Comparison of ENCODE assay signal across 13 cellular contexts in the genomic region with DNA sequence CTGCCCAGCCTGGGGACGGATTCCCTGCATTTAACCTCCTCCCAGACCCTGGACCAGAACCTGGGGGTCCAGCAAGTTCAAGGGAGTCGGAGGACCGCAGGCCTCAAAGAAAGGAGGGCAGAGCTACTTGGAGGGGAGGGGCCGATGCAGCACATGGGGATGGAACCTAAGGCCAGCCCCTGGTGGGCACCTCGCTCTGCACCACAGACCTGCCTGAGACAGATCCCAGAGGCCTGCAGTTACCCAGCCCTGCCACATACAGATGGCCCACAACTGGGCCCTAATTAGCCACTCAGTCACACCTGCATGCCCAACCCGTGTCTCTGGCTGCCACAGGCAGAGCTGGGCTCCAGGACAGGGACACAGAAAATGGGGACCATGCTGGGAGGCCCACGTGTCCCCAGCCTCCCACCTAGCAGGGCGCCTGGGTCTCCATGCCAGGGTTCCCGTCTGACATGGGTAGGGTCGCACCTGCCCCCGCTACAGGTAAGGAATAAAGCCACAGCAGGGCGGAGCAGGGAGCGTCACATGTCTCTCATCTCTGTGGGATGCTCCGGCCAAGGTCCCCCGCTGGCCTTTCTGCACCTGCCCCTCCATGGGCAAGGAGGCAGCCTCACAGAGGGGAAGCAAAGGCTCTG. TPM values are rescaled to one million over a fixed set of nuclear protein-coding genes. Genes with fewer than 3 reads are reported as not detected.
"Had no signal": no experiment of that assay in that cellular context is flagged by ENCODE, and none has a peak within 500 bp of the region (broad histone marks: within the 10 kb centered on the region; RNA-seq: fewer than 3 reads in every experiment).

No MANE protein-coding gene starts in this region.

- H3K27ac ChIP-seq: ascending aorta, gastrocnemius medialis, heart left ventricle, lower lobe of right lung, tibial artery had no signal

- H3K9me3 Mint-ChIP-seq: activated naive CD4-positive, alpha-beta T cell treated with anti-CD3 and anti-CD28 coated beads, Interleukin-2, amount 10 ng/mL, durations not matched to agents 7 days and 5 days; mesothelial cell of epicardium; stimulated activated memory B cell treated with anti-CD40 and anti-IgM and Interleukin-4, amounts not matched to agents 10 μg/mL and 1 μg/mL and 100 μg/mL, for 72 hours; T-helper 2 cell treated with Interferon-gamma antibody and Interleukin-4, amounts not matched to agents 5 μg/mL and 100 μg/mL, for 36 hours had no signal

- H3K27ac Mint-ChIP-seq: mesothelial cell of epicardium; stimulated activated memory B cell treated with anti-CD40 and anti-IgM and Interleukin-4, amounts not matched to agents 10 μg/mL and 1 μg/mL and 100 μg/mL, for 72 hours had no signal

- H3K4me1 Mint-ChIP-seq: activated naive CD4-positive, alpha-beta T cell treated with anti-CD3 and anti-CD28 coated beads, Interleukin-2, amount 10 ng/mL, durations not matched to agents 7 days and 5 days; mesothelial cell of epicardium; stimulated activated memory B cell treated with anti-CD40 and anti-IgM and Interleukin-4, amounts not matched to agents 10 μg/mL and 1 μg/mL and 100 μg/mL, for 72 hours had no signal

- H3K4me3 ChIP-seq: ascending aorta, gastrocnemius medialis, heart left ventricle, lower lobe of right lung, tibial artery had no signal

- H3K4me1 ChIP-seq: ascending aorta, gastrocnemius medialis had no signal

- H3K27me3 ChIP-seq: ascending aorta, gastrocnemius medialis, heart left ventricle, tibial artery had no signal

- H3K27me3 Mint-ChIP-seq: activated naive CD4-positive, alpha-beta T cell treated with anti-CD3 and anti-CD28 coated beads, Interleukin-2, amount 10 ng/mL, durations not matched to agents 7 days and 5 days; stimulated activated memory B cell treated with anti-CD40 and anti-IgM and Interleukin-4, amounts not matched to agents 10 μg/mL and 1 μg/mL and 100 μg/mL, for 72 hours had no signal

- H3K4me3 Mint-ChIP-seq: activated naive CD4-positive, alpha-beta T cell treated with anti-CD3 and anti-CD28 coated beads, Interleukin-2, amount 10 ng/mL, durations not matched to agents 7 days and 5 days; mesothelial cell of epicardium; stimulated activated memory B cell treated with anti-CD40 and anti-IgM and Interleukin-4, amounts not matched to agents 10 μg/mL and 1 μg/mL and 100 μg/mL, for 72 hours; T-helper 2 cell treated with Interferon-gamma antibody and Interleukin-4, amounts not matched to agents 5 μg/mL and 100 μg/mL, for 36 hours had no signal

- ATAC-seq: heart left ventricle; left colon; lower lobe of right lung; stimulated activated memory B cell treated with anti-CD40 and anti-IgM and Interleukin-4, amounts not matched to agents 10 μg/mL and 1 μg/mL and 100 μg/mL, for 72 hours had no signal

- H3K9me3 ChIP-seq: ascending aorta, gastrocnemius medialis, heart left ventricle, lower lobe of right lung, tibial artery had no signal

- DNase-seq: activated naive CD4-positive, alpha-beta T cell treated with anti-CD3 and anti-CD28 coated beads, Interleukin-2, amount 10 ng/mL, durations not matched to agents 7 days and 5 days; activated T-cell treated with anti-CD3 and anti-CD28 coated beads, Interleukin-2, amount 50 U/mL, for 1 hour; erythroblast; gastrocnemius medialis; heart left ventricle; left colon; lower lobe of right lung; tibial artery had no signal

RNA-seq across cellular contexts. Expression of a gene that starts 22.1 kb away (rescaled TPM):
- polyA plus RNA-seq: neural cell had no signal
